ENCODE assay signal across 25 cellular contexts in genomic region chr2:99735753-99736152, GRCh38.
"Had no signal": no experiment of that assay in that cellular context is flagged by ENCODE, and none has a peak within 500 bp of the region (broad histone marks: within the 10 kb centered on the region; RNA-seq: fewer than 3 reads in every experiment).

No MANE protein-coding gene starts in this region.

- H3K27me3 ChIP-seq: gastrocnemius medialis, right lobe of liver, stomach, thyroid gland, vagina had no signal

- H3K4me3 ChIP-seq: gastrocnemius medialis, lung, right lobe of liver, stomach, thyroid gland, vagina had no signal

- H3K9me3 ChIP-seq: gastrocnemius medialis, right lobe of liver, stomach, thyroid gland, vagina had no signal

- ATAC-seq: esophagus mucosa, gastrocnemius medialis, left lobe of liver, natural killer cell had no signal

- H3K27me3 Mint-ChIP-seq: dendritic cell treated with granulocyte-macrophage colony-stimulating factor and Interleukin-4, amounts not matched to agents 40 ng/mL and 50 ng/mL, for 4 days; memory B cell; progenitor cell of endocrine pancreas had no signal

- H3K4me3 Mint-ChIP-seq: dendritic cell treated with granulocyte-macrophage colony-stimulating factor and Interleukin-4, amounts not matched to agents 40 ng/mL and 50 ng/mL, for 4 days; endodermal cell; memory B cell; natural killer cell had no signal

- H3K9ac ChIP-seq: parathyroid adenoma had no signal

- H3K9me3 Mint-ChIP-seq: endodermal cell, memory B cell, natural killer cell had no signal

- H2AFZ ChIP-seq: parathyroid adenoma had no signal

- H3K36me3 Mint-ChIP-seq: natural killer cell had no signal

- H3K4me1 ChIP-seq: gastrocnemius medialis, parathyroid adenoma, right lobe of liver, stomach, thyroid gland, vagina had no signal

- H3K4me1 Mint-ChIP-seq: endodermal cell, natural killer cell had no signal

- H3K36me3 ChIP-seq: gastrocnemius medialis, right lobe of liver, stomach, thyroid gland, vagina had no signal

- H3K27ac ChIP-seq: epithelial cell of prostate, gastrocnemius medialis, parathyroid adenoma, right lobe of liver, stomach, thyroid gland, vagina had no signal

- H3K79me2 ChIP-seq: parathyroid adenoma had no signal

- H3K27ac Mint-ChIP-seq: dendritic cell treated with granulocyte-macrophage colony-stimulating factor and Interleukin-4, amounts not matched to agents 40 ng/mL and 50 ng/mL, for 4 days; endodermal cell; memory B cell; natural killer cell; progenitor cell of endocrine pancreas had no signal

- DNase-seq: effector CD8-positive, alpha-beta T cell; endodermal cell; foreskin fibroblast; gastrocnemius medialis; head of caudate nucleus; natural killer cell; right lobe of liver; small intestine; stimulated activated CD4-positive, alpha-beta T cell treated with anti-CD3 and anti-CD28 coated beads, Interleukin-12 subunit alpha, Interleukin-12 subunit beta, amount 100 ng/mL, for 4 hours; stimulated activated CD4-positive, alpha-beta T cell treated with anti-CD3 and anti-CD28 coated beads, Interleukin-1b, Interleukin-23, amount 100 ng/mL, for 48 hours; stimulated activated CD4-positive, alpha-beta T cell treated with anti-CD3 and anti-CD28 coated beads, Interleukin-4, amount 100 ng/mL, for 1 hour; stimulated activated CD8-positive, alpha-beta memory T cell treated with anti-CD3 and anti-CD28 coated beads, Interleukin-4, amount 100 ng/mL, for 48 hours; stimulated activated naive CD4-positive, alpha-beta T cell treated with Interleukin-2 at 50 U/mL for 16 hours; stomach; thyroid gland; trophoblast cell had no signal
